In genomic region chrX:153910446-153910845, GRCh38 we compare ENCODE assay signal across 30 cellular contexts. TPM values are rescaled to one million over a fixed set of nuclear protein-coding genes. Genes with fewer than 3 reads are reported as not detected.
"Had no signal": no experiment of that assay in that cellular context is flagged by ENCODE, and none has a peak within 500 bp of the region (broad histone marks: within the 10 kb centered on the region; RNA-seq: fewer than 3 reads in every experiment).

No MANE protein-coding gene starts in this region.

- H3K27ac Mint-ChIP-seq: activated CD4-positive, alpha-beta memory T cell treated with anti-CD3 and anti-CD28 coated beads for 36 hours; activated CD4-positive, alpha-beta T cell treated with anti-CD3 and anti-CD28 coated beads for 36 hours; activated CD4-positive, alpha-beta T cell treated with anti-CD3 and anti-CD28 coated beads, Interleukin-2, amount 10 ng/mL, durations not matched to agents 24 days and 14 days; activated CD8-positive, alpha-beta memory T cell treated with anti-CD3 and anti-CD28 coated beads, Interleukin-2, amount 10 ng/mL, durations not matched to agents 7 days and 5 days; activated CD8-positive, alpha-beta T cell treated with anti-CD3 and anti-CD28 coated beads, Interleukin-2, amount 10 ng/mL, durations not matched to agents 7 days and 5 days; activated naive CD4-positive, alpha-beta T cell treated with anti-CD3 and anti-CD28 coated beads for 36 hours; activated naive CD4-positive, alpha-beta T cell treated with anti-CD3 and anti-CD28 coated beads, Interleukin-2, amount 50 U/mL, for 24 hours; activated naive CD8-positive, alpha-beta T cell treated with anti-CD3 and anti-CD28 coated beads for 36 hours; activated naive CD8-positive, alpha-beta T cell treated with anti-CD3 and anti-CD28 coated beads, Interleukin-2, amount 50 U/mL, for 24 hours; activated T-helper 1 cell treated with anti-CD3 and anti-CD28 coated beads, Interleukin-12 subunit alpha, Interleukin-12 subunit beta, Interleukin-2, Interleukin-4 antibody, amounts not matched to agents 30 ng/mL and 10 ng/mL and 1 ng/mL, durations not matched to agents 14 hours and 24 hours and 36 hours; activated T-helper 2 cell treated with anti-CD3 and anti-CD28 coated beads, Interferon-gamma antibody, Interleukin-2, Interleukin-4, amounts not matched to agents 10 μg/mL and 5 μg/mL and 100 μg/mL, durations not matched to agents 14 hours and 24 hours and 36 hours; dendritic cell treated with granulocyte-macrophage colony-stimulating factor and Interleukin-4, amounts not matched to agents 40 ng/mL and 50 ng/mL, for 4 days had no signal

- ATAC-seq: activated CD8-positive, alpha-beta memory T cell treated with anti-CD3 and anti-CD28 coated beads, Interleukin-2, amount 10 ng/mL, durations not matched to agents 7 days and 5 days; activated CD8-positive, alpha-beta T cell treated with anti-CD3 and anti-CD28 coated beads, Interleukin-2, amount 10 ng/mL, durations not matched to agents 7 days and 5 days; activated naive CD8-positive, alpha-beta T cell treated with anti-CD3 and anti-CD28 coated beads, Interleukin-2, amount 50 U/mL, for 24 hours; body of pancreas; gastrocnemius medialis had no signal

- DNase-seq: activated CD4-positive, alpha-beta memory T cell treated with anti-CD3 and anti-CD28 coated beads for 36 hours; activated CD4-positive, alpha-beta T cell treated with anti-CD3 and anti-CD28 coated beads for 36 hours; activated CD4-positive, alpha-beta T cell treated with anti-CD3 and anti-CD28 coated beads, Interleukin-2, amount 10 ng/mL, durations not matched to agents 24 days and 14 days; activated CD4-positive, CD25-positive, alpha-beta regulatory T cell; activated CD4-positive, CD25-positive, alpha-beta regulatory T cell treated with anti-CD3 and anti-CD28 coated beads, Interleukin-2, amount 50 U/mL, for 72 hours; activated CD8-positive, alpha-beta memory T cell treated with anti-CD3 and anti-CD28 coated beads, Interleukin-2, amount 10 ng/mL, durations not matched to agents 7 days and 5 days; activated CD8-positive, alpha-beta memory T cell treated with anti-CD3 and anti-CD28 coated beads, Interleukin-2, amount 50 U/mL, for 4 hours; activated CD8-positive, alpha-beta T cell treated with anti-CD3 and anti-CD28 coated beads, Interleukin-2, amount 10 ng/mL, durations not matched to agents 7 days and 5 days; activated effector memory CD4-positive, alpha-beta T cell treated with anti-CD3 and anti-CD28 coated beads, Interleukin-2, amount 50 U/mL, for 16 hours; activated naive CD4-positive, alpha-beta T cell treated with anti-CD3 and anti-CD28 coated beads for 36 hours; activated naive CD8-positive, alpha-beta T cell treated with anti-CD3 and anti-CD28 coated beads for 36 hours; activated naive CD8-positive, alpha-beta T cell treated with anti-CD3 and anti-CD28 coated beads, Interleukin-2, amount 50 U/mL, for 24 hours; activated T-cell treated with anti-CD3 and anti-CD28 coated beads, Interleukin-2, amount 50 U/mL, for 1 hour; activated T-cell treated with anti-CD3 and anti-CD28 coated beads, Interleukin-2, amount 50 U/mL, for 48 hours; amygdala; body of pancreas; central memory CD4-positive, alpha-beta T cell; effector memory CD4-positive, alpha-beta T cell; foreskin keratinocyte; gastrocnemius medialis; T-helper 2 cell had no signal

- H3K27me3 Mint-ChIP-seq: activated CD4-positive, alpha-beta memory T cell treated with anti-CD3 and anti-CD28 coated beads for 36 hours; activated CD4-positive, alpha-beta T cell treated with anti-CD3 and anti-CD28 coated beads for 36 hours; activated CD4-positive, alpha-beta T cell treated with anti-CD3 and anti-CD28 coated beads, Interleukin-2, amount 10 ng/mL, durations not matched to agents 24 days and 14 days; activated CD8-positive, alpha-beta memory T cell treated with anti-CD3 and anti-CD28 coated beads, Interleukin-2, amount 10 ng/mL, durations not matched to agents 7 days and 5 days; activated naive CD4-positive, alpha-beta T cell treated with anti-CD3 and anti-CD28 coated beads, Interleukin-2, amount 50 U/mL, for 24 hours; activated naive CD8-positive, alpha-beta T cell treated with anti-CD3 and anti-CD28 coated beads for 36 hours; activated naive CD8-positive, alpha-beta T cell treated with anti-CD3 and anti-CD28 coated beads, Interleukin-2, amount 50 U/mL, for 24 hours; dendritic cell treated with granulocyte-macrophage colony-stimulating factor and Interleukin-4, amounts not matched to agents 40 ng/mL and 50 ng/mL, for 4 days had no signal

- H3K27ac ChIP-seq: adrenal gland, body of pancreas, coronary artery, esophagus muscularis mucosa, foreskin keratinocyte, gastrocnemius medialis had no signal

- H3K4me1 Mint-ChIP-seq: activated CD4-positive, alpha-beta T cell treated with anti-CD3 and anti-CD28 coated beads, Interleukin-2, amount 10 ng/mL, durations not matched to agents 24 days and 14 days had no signal

- H3K9me3 Mint-ChIP-seq: activated CD4-positive, alpha-beta memory T cell treated with anti-CD3 and anti-CD28 coated beads for 36 hours; activated CD4-positive, alpha-beta T cell treated with anti-CD3 and anti-CD28 coated beads, Interleukin-2, amount 10 ng/mL, durations not matched to agents 24 days and 14 days; activated naive CD4-positive, alpha-beta T cell treated with anti-CD3 and anti-CD28 coated beads for 36 hours; activated naive CD4-positive, alpha-beta T cell treated with anti-CD3 and anti-CD28 coated beads, Interleukin-2, amount 50 U/mL, for 24 hours; activated naive CD8-positive, alpha-beta T cell treated with anti-CD3 and anti-CD28 coated beads for 36 hours; activated naive CD8-positive, alpha-beta T cell treated with anti-CD3 and anti-CD28 coated beads, Interleukin-2, amount 50 U/mL, for 24 hours; activated T-helper 1 cell treated with anti-CD3 and anti-CD28 coated beads, Interleukin-12 subunit alpha, Interleukin-12 subunit beta, Interleukin-2, Interleukin-4 antibody, amounts not matched to agents 30 ng/mL and 10 ng/mL and 1 ng/mL, durations not matched to agents 14 hours and 24 hours and 36 hours; activated T-helper 2 cell treated with anti-CD3 and anti-CD28 coated beads, Interferon-gamma antibody, Interleukin-2, Interleukin-4, amounts not matched to agents 10 μg/mL and 5 μg/mL and 100 μg/mL, durations not matched to agents 14 hours and 24 hours and 36 hours; dendritic cell treated with granulocyte-macrophage colony-stimulating factor and Interleukin-4, amounts not matched to agents 40 ng/mL and 50 ng/mL, for 4 days had no signal

- H3K4me3 Mint-ChIP-seq: activated CD4-positive, alpha-beta memory T cell treated with anti-CD3 and anti-CD28 coated beads for 36 hours; activated CD4-positive, alpha-beta T cell treated with anti-CD3 and anti-CD28 coated beads for 36 hours; activated CD4-positive, alpha-beta T cell treated with anti-CD3 and anti-CD28 coated beads, Interleukin-2, amount 10 ng/mL, durations not matched to agents 24 days and 14 days; activated CD8-positive, alpha-beta memory T cell treated with anti-CD3 and anti-CD28 coated beads, Interleukin-2, amount 10 ng/mL, durations not matched to agents 7 days and 5 days; activated CD8-positive, alpha-beta T cell treated with anti-CD3 and anti-CD28 coated beads, Interleukin-2, amount 10 ng/mL, durations not matched to agents 7 days and 5 days; activated naive CD4-positive, alpha-beta T cell treated with anti-CD3 and anti-CD28 coated beads for 36 hours; activated naive CD4-positive, alpha-beta T cell treated with anti-CD3 and anti-CD28 coated beads, Interleukin-2, amount 50 U/mL, for 24 hours; activated naive CD8-positive, alpha-beta T cell treated with anti-CD3 and anti-CD28 coated beads for 36 hours; activated naive CD8-positive, alpha-beta T cell treated with anti-CD3 and anti-CD28 coated beads, Interleukin-2, amount 50 U/mL, for 24 hours; activated T-helper 1 cell treated with anti-CD3 and anti-CD28 coated beads, Interleukin-12 subunit alpha, Interleukin-12 subunit beta, Interleukin-2, Interleukin-4 antibody, amounts not matched to agents 30 ng/mL and 10 ng/mL and 1 ng/mL, durations not matched to agents 14 hours and 24 hours and 36 hours; dendritic cell treated with granulocyte-macrophage colony-stimulating factor and Interleukin-4, amounts not matched to agents 40 ng/mL and 50 ng/mL, for 4 days had no signal

- H3K36me3 Mint-ChIP-seq: activated naive CD4-positive, alpha-beta T cell treated with anti-CD3 and anti-CD28 coated beads, Interleukin-2, amount 50 U/mL, for 24 hours had no signal

RNA-seq across cellular contexts. Expression of gene AVPR2, which starts 6.0 kb away (rescaled TPM):
- total RNA-seq: activated CD4-positive, alpha-beta memory T cell treated with anti-CD3 and anti-CD28 coated beads for 36 hours; activated CD4-positive, alpha-beta T cell treated with anti-CD3 and anti-CD28 coated beads for 36 hours; activated CD4-positive, alpha-beta T cell treated with anti-CD3 and anti-CD28 coated beads, Interleukin-2, amount 10 ng/mL, durations not matched to agents 24 days and 14 days; activated CD8-positive, alpha-beta memory T cell treated with anti-CD3 and anti-CD28 coated beads for 36 hours; activated CD8-positive, alpha-beta memory T cell treated with anti-CD3 and anti-CD28 coated beads, Interleukin-2, amount 10 ng/mL, durations not matched to agents 7 days and 5 days; activated CD8-positive, alpha-beta T cell treated with anti-CD3 and anti-CD28 coated beads, Interleukin-2, amount 10 ng/mL, durations not matched to agents 7 days and 5 days; activated naive CD4-positive, alpha-beta T cell treated with anti-CD3 and anti-CD28 coated beads for 36 hours; activated naive CD8-positive, alpha-beta T cell treated with anti-CD3 and anti-CD28 coated beads for 36 hours; activated T-helper 1 cell treated with anti-CD3 and anti-CD28 coated beads, Interleukin-12 subunit alpha, Interleukin-12 subunit beta, Interleukin-2, Interleukin-4 antibody, amounts not matched to agents 30 ng/mL and 10 ng/mL and 1 ng/mL, durations not matched to agents 14 hours and 24 hours and 36 hours; activated T-helper 2 cell treated with anti-CD3 and anti-CD28 coated beads, Interferon-gamma antibody, Interleukin-2, Interleukin-4, amounts not matched to agents 10 μg/mL and 5 μg/mL and 100 μg/mL, durations not matched to agents 14 hours and 24 hours and 36 hours; foreskin keratinocyte; T-helper 1 cell treated with Interleukin-12 subunit alpha and Interleukin-12 subunit beta and Interleukin-4 antibody, amounts not matched to agents 30 ng/mL and 1 ng/mL, for 36 hours had no signal
